1 cellular context compared by ENCODE assay signal in the genomic region with DNA sequence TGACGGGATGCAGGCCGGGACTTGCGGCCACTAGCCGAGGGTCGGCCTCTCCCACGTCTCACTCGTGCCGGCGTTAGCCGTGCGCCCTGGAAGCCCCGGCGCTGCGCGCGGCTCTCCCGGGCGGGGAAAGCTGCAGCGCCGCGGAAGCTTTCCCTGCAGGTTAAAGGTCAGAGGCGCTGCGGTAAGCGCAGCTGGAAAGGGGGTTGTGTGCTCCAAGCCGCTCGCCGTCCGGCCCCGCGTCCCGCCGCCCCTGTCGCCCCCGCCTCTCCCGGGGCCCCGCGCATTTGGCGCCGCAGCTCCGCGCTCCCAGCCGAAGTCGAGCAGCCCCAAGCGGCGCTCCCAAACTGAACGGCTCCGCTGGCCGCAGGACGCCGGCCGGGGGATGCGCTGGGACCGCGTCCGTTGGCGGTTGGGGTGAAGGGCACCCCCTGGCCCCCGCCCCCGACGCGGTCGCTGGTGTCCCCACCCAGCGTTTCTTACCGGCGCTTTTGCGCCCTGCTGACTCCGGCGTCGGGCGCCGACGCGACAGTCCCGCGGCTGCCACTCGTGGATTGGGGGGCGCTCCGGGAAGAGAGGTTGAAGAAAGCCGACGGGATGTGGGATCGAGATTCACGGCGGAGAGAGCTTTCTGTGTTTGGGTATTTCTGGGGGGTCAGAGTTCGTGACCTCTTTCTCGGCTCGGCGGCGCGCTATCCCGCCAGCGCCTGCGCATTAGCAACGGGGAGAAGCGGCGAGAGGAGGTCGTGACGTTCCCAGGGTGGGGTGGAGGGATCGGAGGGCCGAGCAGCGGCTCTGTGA.
TF ChIP-seq lines count a peak whose summit lies in the region.

A gene (minus strand): TSS at position 719 of the 798 bp plus-strand sequence. CDS start 6,234 bp downstream, outside the sequence.

TF ChIP-seq in A549, 52 proteins besides CTCF, POLR2A, EP300 and RAD21 (continued from another document):
- TF ChIP-seq, protein P1, sequence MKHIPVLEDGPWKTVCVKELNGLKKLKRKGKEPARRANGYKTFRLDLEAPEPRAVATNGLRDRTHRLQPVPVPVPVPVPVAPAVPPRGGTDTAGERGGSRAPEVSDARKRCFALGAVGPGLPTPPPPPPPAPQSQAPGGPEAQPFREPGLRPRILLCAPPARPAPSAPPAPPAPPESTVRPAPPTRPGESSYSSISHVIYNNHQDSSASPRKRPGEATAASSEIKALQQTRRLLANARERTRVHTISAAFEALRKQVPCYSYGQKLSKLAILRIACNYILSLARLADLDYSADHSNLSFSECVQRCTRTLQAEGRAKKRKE (CRISPR knock-in tag; IDR thresholded peaks at IDR 0.05; ENCODE audit: low read depth) = no peak
- no peak for TF ChIP-seq NR3C1 (IDR thresholded peaks at IDR 0.05)
- TF ChIP-seq, protein P2, sequence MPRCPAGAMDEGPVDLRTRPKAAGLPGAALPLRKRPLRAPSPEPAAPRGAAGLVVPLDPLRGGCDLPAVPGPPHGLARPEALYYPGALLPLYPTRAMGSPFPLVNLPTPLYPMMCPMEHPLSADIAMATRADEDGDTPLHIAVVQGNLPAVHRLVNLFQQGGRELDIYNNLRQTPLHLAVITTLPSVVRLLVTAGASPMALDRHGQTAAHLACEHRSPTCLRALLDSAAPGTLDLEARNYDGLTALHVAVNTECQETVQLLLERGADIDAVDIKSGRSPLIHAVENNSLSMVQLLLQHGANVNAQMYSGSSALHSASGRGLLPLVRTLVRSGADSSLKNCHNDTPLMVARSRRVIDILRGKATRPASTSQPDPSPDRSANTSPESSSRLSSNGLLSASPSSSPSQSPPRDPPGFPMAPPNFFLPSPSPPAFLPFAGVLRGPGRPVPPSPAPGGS (IDR thresholded peaks at IDR 0.05) = no peak
- 0 out of 2 replicates have a peak, but pooled peaks have one; percentile 28 for TF ChIP-seq KDM5A (IDR thresholded peaks at IDR 0.05)
- TF ChIP-seq CHD2 (IDR thresholded peaks at IDR 0.05; ENCODE audit: low read length, partially characterized antibody) = no peak
- no peak for TF ChIP-seq ZNF302 (CRISPR knock-in tag; IDR thresholded peaks at IDR 0.05)
- TF ChIP-seq TFCP2L1 (CRISPR knock-in tag; IDR thresholded peaks at IDR 0.05) = no peak
- TF ChIP-seq, protein P3, sequence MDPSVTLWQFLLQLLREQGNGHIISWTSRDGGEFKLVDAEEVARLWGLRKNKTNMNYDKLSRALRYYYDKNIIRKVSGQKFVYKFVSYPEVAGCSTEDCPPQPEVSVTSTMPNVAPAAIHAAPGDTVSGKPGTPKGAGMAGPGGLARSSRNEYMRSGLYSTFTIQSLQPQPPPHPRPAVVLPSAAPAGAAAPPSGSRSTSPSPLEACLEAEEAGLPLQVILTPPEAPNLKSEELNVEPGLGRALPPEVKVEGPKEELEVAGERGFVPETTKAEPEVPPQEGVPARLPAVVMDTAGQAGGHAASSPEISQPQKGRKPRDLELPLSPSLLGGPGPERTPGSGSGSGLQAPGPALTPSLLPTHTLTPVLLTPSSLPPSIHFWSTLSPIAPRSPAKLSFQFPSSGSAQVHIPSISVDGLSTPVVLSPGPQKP (IDR thresholded peaks at IDR 0.05; ENCODE audit: low read depth, low read length) = no peak
- TF ChIP-seq SREBF2 (IDR thresholded peaks at IDR 0.05) = no peak
- TF ChIP-seq, protein P4, sequence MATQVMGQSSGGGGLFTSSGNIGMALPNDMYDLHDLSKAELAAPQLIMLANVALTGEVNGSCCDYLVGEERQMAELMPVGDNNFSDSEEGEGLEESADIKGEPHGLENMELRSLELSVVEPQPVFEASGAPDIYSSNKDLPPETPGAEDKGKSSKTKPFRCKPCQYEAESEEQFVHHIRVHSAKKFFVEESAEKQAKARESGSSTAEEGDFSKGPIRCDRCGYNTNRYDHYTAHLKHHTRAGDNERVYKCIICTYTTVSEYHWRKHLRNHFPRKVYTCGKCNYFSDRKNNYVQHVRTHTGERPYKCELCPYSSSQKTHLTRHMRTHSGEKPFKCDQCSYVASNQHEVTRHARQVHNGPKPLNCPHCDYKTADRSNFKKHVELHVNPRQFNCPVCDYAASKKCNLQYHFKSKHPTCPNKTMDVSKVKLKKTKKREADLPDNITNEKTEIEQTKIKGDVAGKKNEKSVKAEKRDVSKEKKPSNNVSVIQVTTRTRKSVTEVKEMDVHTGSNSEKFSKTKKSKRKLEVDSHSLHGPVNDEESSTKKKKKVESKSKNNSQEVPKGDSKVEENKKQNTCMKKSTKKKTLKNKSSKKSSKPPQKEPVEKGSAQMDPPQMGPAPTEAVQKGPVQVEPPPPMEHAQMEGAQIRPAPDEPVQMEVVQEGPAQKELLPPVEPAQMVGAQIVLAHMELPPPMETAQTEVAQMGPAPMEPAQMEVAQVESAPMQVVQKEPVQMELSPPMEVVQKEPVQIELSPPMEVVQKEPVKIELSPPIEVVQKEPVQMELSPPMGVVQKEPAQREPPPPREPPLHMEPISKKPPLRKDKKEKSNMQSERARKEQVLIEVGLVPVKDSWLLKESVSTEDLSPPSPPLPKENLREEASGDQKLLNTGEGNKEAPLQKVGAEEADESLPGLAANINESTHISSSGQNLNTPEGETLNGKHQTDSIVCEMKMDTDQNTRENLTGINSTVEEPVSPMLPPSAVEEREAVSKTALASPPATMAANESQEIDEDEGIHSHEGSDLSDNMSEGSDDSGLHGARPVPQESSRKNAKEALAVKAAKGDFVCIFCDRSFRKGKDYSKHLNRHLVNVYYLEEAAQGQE (IDR thresholded peaks at IDR 0.05) = no peak
- no peak for TF ChIP-seq CEBPB (IDR thresholded peaks at IDR 0.05)
- no peak for TF ChIP-seq CHD4 (IDR thresholded peaks at IDR 0.05; ENCODE audit: borderline replicate concordance)
- TF ChIP-seq MAZ (IDR thresholded peaks at IDR 0.05; ENCODE audit: borderline replicate concordance, low read depth, low read length) = 0 out of 2 replicates have a peak, but pooled peaks have one; percentile 79
- no peak for TF ChIP-seq HOXA7 (CRISPR knock-in tag; IDR thresholded peaks at IDR 0.05)
- peak; percentile 51; the same call in 1 of the 2 replicates for TF ChIP-seq HDAC2 (IDR thresholded peaks at IDR 0.05)
- no peak for TF ChIP-seq ZSCAN20 (CRISPR knock-in tag; IDR thresholded peaks at IDR 0.05)
- TF ChIP-seq KDM1A (IDR thresholded peaks at IDR 0.05; ENCODE audit: low read depth) = no peak
- peak; percentile 71 for TF ChIP-seq ESRRA (IDR thresholded peaks at IDR 0.05; ENCODE audit: borderline replicate concordance, low read length)
- no peak for TF ChIP-seq ZFP36 (IDR thresholded peaks at IDR 0.05; ENCODE audit: borderline replicate concordance, partially characterized antibody)
- TF ChIP-seq MAFK (IDR thresholded peaks at IDR 0.05; ENCODE audit: partially characterized antibody) = no peak
- TF ChIP-seq ZC3H11A (IDR thresholded peaks at IDR 0.05) = no peak
- TF ChIP-seq NPAS2 (CRISPR knock-in tag; IDR thresholded peaks at IDR 0.05; ENCODE audit: borderline replicate concordance) = no peak
- no peak for TF ChIP-seq GATA3 (IDR thresholded peaks at IDR 0.05; ENCODE audit: borderline replicate concordance)
- no peak for TF ChIP-seq HEYL (CRISPR knock-in tag; IDR thresholded peaks at IDR 0.05)
- TF ChIP-seq HOXB5 (CRISPR knock-in tag; IDR thresholded peaks at IDR 0.05) = no peak
- TF ChIP-seq, protein P5, sequence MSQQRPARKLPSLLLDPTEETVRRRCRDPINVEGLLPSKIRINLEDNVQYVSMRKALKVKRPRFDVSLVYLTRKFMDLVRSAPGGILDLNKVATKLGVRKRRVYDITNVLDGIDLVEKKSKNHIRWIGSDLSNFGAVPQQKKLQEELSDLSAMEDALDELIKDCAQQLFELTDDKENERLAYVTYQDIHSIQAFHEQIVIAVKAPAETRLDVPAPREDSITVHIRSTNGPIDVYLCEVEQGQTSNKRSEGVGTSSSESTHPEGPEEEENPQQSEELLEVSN (IDR thresholded peaks at IDR 0.05; ENCODE audit: borderline replicate concordance, low read depth) = no peak
- no peak for TF ChIP-seq MYC (IDR thresholded peaks at IDR 0.05; ENCODE audit: borderline replicate concordance, low read length)
- TF ChIP-seq, protein P6, sequence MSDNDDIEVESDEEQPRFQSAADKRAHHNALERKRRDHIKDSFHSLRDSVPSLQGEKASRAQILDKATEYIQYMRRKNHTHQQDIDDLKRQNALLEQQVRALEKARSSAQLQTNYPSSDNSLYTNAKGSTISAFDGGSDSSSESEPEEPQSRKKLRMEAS (IDR thresholded peaks at IDR 0.05) = no peak
- TF ChIP-seq, protein P7, sequence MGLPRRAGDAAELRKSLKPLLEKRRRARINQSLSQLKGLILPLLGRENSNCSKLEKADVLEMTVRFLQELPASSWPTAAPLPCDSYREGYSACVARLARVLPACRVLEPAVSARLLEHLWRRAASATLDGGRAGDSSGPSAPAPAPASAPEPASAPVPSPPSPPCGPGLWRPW (IDR thresholded peaks at IDR 0.05) = no peak
- TF ChIP-seq, protein P8, sequence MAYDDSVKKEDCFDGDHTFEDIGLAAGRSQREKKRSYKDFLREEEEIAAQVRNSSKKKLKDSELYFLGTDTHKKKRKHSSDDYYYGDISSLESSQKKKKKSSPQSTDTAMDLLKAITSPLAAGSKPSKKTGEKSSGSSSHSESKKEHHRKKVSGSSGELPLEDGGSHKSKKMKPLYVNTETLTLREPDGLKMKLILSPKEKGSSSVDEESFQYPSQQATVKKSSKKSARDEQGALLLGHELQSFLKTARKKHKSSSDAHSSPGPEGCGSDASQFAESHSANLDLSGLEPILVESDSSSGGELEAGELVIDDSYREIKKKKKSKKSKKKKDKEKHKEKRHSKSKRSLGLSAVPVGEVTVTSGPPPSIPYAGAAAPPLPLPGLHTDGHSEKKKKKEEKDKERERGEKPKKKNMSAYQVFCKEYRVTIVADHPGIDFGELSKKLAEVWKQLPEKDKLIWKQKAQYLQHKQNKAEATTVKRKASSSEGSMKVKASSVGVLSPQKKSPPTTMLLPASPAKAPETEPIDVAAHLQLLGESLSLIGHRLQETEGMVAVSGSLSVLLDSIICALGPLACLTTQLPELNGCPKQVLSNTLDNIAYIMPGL (CRISPR knock-in tag; IDR thresholded peaks at IDR 0.05; ENCODE audit: borderline replicate concordance) = no peak; the same call in 1 of the 2 replicates
- no peak for TF ChIP-seq POLR2AphosphoS2 (conservative IDR thresholded peaks at IDR 0.05; ENCODE audit: low read length)
- TF ChIP-seq SMC3 (IDR thresholded peaks at IDR 0.05) = no peak; the same call in 2 of the 3 replicates
- TF ChIP-seq JUNB (IDR thresholded peaks at IDR 0.05) = no peak
- TF ChIP-seq, protein P9, sequence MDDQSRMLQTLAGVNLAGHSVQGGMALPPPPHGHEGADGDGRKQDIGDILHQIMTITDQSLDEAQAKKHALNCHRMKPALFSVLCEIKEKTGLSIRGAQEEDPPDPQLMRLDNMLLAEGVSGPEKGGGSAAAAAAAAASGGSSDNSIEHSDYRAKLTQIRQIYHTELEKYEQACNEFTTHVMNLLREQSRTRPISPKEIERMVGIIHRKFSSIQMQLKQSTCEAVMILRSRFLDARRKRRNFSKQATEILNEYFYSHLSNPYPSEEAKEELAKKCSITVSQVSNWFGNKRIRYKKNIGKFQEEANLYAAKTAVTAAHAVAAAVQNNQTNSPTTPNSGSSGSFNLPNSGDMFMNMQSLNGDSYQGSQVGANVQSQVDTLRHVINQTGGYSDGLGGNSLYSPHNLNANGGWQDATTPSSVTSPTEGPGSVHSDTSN (IDR thresholded peaks at IDR 0.05) = no peak
- no peak for TF ChIP-seq BHLHE40 (IDR thresholded peaks at IDR 0.05; ENCODE audit: low read depth, low read length)
- TF ChIP-seq CBX2 (IDR thresholded peaks at IDR 0.05; ENCODE audit: borderline replicate concordance, low read depth) = no peak
